Comparison of ENCODE assay signal across 13 cellular contexts in genomic region chr7:132402751-132403245, GRCh38.
A peak's percentile ranks its signal among the peaks of the same experiment; 100 is the strongest.
DNase-seq lines count a peak whose midpoint lies in the region; ATAC-seq, FAIRE-seq and TF ChIP-seq lines count a peak whose summit lies in the region.
"Had no signal": no experiment of that assay in that cellular context is flagged by ENCODE, and none has a peak within 500 bp of the region (broad histone marks: within the 10 kb centered on the region; RNA-seq: fewer than 3 reads in every experiment).

No MANE protein-coding gene starts in this region.

- no peak overlapping the region for H3K4me2 ChIP-seq in HepG2 (ENCODE audit: low read depth, low read length)
- H3K4me2 ChIP-seq: SK-N-SH had no signal

- H3K9me3 Mint-ChIP-seq in neural crest cell: peaks cover 4% of the 10 kb centered on the region

- intact Hi-C loops in HepG2 (cut with micrococcal nuclease; ENCODE audit: unreplicated experiment): no loop called here

- peaks cover 1 to 36% of the 10 kb centered on the region in 2 experiments; a peak in 4 of 5 replicates for H3K27me3 ChIP-seq in HepG2 (ENCODE audit: control insufficient read depth in 1 of 2, insufficient read depth in 2 of 2, low read length in 2 of 2)

- ATAC-seq in GM18858 (IDR thresholded peaks at IDR 0.05; ENCODE audit: unreplicated experiment): no peak
- ATAC-seq in HepG2: no peak

- no TSS peak for BruUV-seq in HepG2 (replicated peaks; lab: Mats Ljungman, UMichigan)

- no peak for TF ChIP-seq RAD21 in HepG2 (CRISPR knock-in tag; IDR thresholded peaks at IDR 0.05)

- peak; percentile 95 for DNase-seq in AG10803 (ENCODE audit: low read depth)
- peak; percentile 24 for DNase-seq in NCI-H2227 treated with DMSO at 0.1 percent for 48 hours (lab: John Stamatoyannopoulos, UW)
- DNase-seq in fibroblast of mammary gland (ENCODE audit: low read depth): peak; percentile 81
- DNase-seq in neural crest cell (ENCODE audit: low read depth, low spot score): no peak
- no peak for DNase-seq in MV-4-11 (lab: John Stamatoyannopoulos, UW)
- DNase-seq in H4 (ENCODE audit: low spot score): no peak
- no peak for DNase-seq in HepG2 (ENCODE audit: low spot score)
- DNase-seq: activated T-cell treated with anti-CD3 and anti-CD28 coated beads, Interleukin-2, amount 50 U/mL, for 48 hours; Kasumi-1; naive B cell; SK-N-SH had no signal

- CTCF ChIA-PET in HepG2 (lab: Yijun Ruan, JAX; ENCODE audit: low intra/inter-chr PET ratio, low total read pairs): no interaction called here

- no peaks in the 10 kb centered on the region for H3K27me3 Mint-ChIP-seq in neural crest cell (ENCODE audit: low read depth)
- H3K27me3 Mint-ChIP-seq: naive B cell had no signal

- H3K36me3 ChIP-seq in HepG2 (replicated peaks in 1 of 2; ENCODE audit: control insufficient read depth in 1 of 2, insufficient read depth in 2 of 2, low read length in 2 of 2): no peaks in the 10 kb centered on the region

- no peak overlapping the region for H3K27ac ChIP-seq in HepG2 (ENCODE audit: extremely low read length, insufficient read depth, low read length)

- no peaks in the 10 kb centered on the region for H3K9me3 ChIP-seq in HepG2 (ENCODE audit: low read length)
- H3K9me3 ChIP-seq: SK-N-SH had no signal

- H3K27ac Mint-ChIP-seq in neural crest cell (ENCODE audit: unreplicated experiment): peak overlapping the region; percentile 88
- H3K27ac Mint-ChIP-seq: naive B cell had no signal

- WGBS in HepG2 (ENCODE audit: low lambda C conversion rate): 46% methylated on average over 7 of the region's 8 CpGs

- H3K9ac ChIP-seq in HepG2 (ENCODE audit: insufficient read depth, low read depth, low read length): no peak overlapping the region
- H3K9ac ChIP-seq: SK-N-SH had no signal

- no peak overlapping the region for H3K4me3 Mint-ChIP-seq in neural crest cell
- H3K4me3 Mint-ChIP-seq: immature natural killer cell had no signal

- TF ChIP-seq POLR2A in HepG2 (IDR thresholded peaks at IDR 0.05; ENCODE audit: insufficient read depth in 1 of 2, low read depth in 2 of 2, low read length in 2 of 2): no peak

- peaks cover 19% of the 10 kb centered on the region for H3K4me1 Mint-ChIP-seq in neural crest cell
- H3K4me1 Mint-ChIP-seq: naive B cell had no signal

- H3K36me3 Mint-ChIP-seq in neural crest cell (ENCODE audit: low read depth): peaks cover 9% of the 10 kb centered on the region
- H3K36me3 Mint-ChIP-seq: immature natural killer cell had no signal

- TF ChIP-seq EP300 in HepG2 (IDR thresholded peaks at IDR 0.05; ENCODE audit: low read depth in 2 of 2, low read length in 2 of 2) (no peak), HepG2 (CRISPR knock-in tag; IDR thresholded peaks at IDR 0.05; ENCODE audit: borderline replicate concordance) (no peak)

- no peaks in the 10 kb centered on the region for H3K4me1 ChIP-seq in HepG2 (ENCODE audit: insufficient read depth, low read length)

- FAIRE-seq in HepG2 (lab: Jason Lieb, UNC): no peak

- POLR2A ChIA-PET in HepG2 (lab: Yijun Ruan, JAX): no interaction called here

- H3K79me2 ChIP-seq in HepG2 (ENCODE audit: insufficient read depth, low read length): no peaks in the 10 kb centered on the region

- H2AFZ ChIP-seq in HepG2 (ENCODE audit: low read length): no peak overlapping the region

- H4K20me1 ChIP-seq in HepG2 (ENCODE audit: insufficient read depth, low read length): no peaks in the 10 kb centered on the region

- in situ Hi-C loops in HepG2 (cut with HindIII; ENCODE audit: extremely low pct_ligation_motif_present, low pct_unique_long_range_greater_than_20kb): no loop called here

- TF ChIP-seq CTCF in AG10803 (conservative IDR thresholded peaks at IDR 0.05; ENCODE audit: low read length) (no peak), fibroblast of mammary gland (conservative IDR thresholded peaks at IDR 0.05; ENCODE audit: control insufficient read depth, insufficient read depth, low read depth, low read length) (no peak), neural crest cell (conservative IDR thresholded peaks at IDR 0.05) (no peak), HepG2 (CRISPR knock-in tag; IDR thresholded peaks at IDR 0.05) (no peak)

- H3K4me3 ChIP-seq in AG10803 (ENCODE audit: low read length): no peak overlapping the region
- no peak overlapping the region for H3K4me3 ChIP-seq in fibroblast of mammary gland (ENCODE audit: control insufficient read depth, low read depth, low read length)
- no peak overlapping the region for H3K4me3 ChIP-seq in HepG2 (replicated peaks in 1 of 3; ENCODE audit: insufficient read depth in 1 of 3, low read depth in 2 of 3, low read length in 3 of 3)

TF ChIP-seq in HepG2, 621 proteins besides CTCF, POLR2A, EP300 and RAD21:
- TF ChIP-seq ZNF761 (CRISPR knock-in tag; conservative IDR thresholded peaks at IDR 0.05): no peak
- no peak for TF ChIP-seq ZKSCAN5 (CRISPR knock-in tag; IDR thresholded peaks at IDR 0.05)
- TF ChIP-seq, protein P1, sequence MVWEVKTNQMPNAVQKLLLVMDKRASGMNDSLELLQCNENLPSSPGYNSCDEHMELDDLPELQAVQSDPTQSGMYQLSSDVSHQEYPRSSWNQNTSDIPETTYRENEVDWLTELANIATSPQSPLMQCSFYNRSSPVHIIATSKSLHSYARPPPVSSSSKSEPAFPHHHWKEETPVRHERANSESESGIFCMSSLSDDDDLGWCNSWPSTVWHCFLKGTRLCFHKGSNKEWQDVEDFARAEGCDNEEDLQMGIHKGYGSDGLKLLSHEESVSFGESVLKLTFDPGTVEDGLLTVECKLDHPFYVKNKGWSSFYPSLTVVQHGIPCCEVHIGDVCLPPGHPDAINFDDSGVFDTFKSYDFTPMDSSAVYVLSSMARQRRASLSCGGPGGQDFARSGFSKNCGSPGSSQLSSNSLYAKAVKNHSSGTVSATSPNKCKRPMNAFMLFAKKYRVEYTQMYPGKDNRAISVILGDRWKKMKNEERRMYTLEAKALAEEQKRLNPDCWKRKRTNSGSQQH (CRISPR knock-in tag; IDR thresholded peaks at IDR 0.05; ENCODE audit: low read depth): no peak

Comparison
In these comparisons a context has a peak if more than half of its experiments do, and no peak if none do; other contexts are left out.
1. DNase-seq: peak in AG10803 (single experiment), NCI-H2227 treated with DMSO at 0.1 percent for 48 hours (single experiment) and fibroblast of mammary gland (single experiment); none in neural crest cell (single experiment), MV-4-11 (single experiment), H4 (single experiment) and HepG2 (single experiment).